14 cellular contexts compared by ENCODE assay signal in genomic region chrX:22136711-22137110, GRCh38.
DNase-seq lines count a peak whose midpoint lies in the region; ATAC-seq and TF ChIP-seq lines count a peak whose summit lies in the region.
"Had no signal": no experiment of that assay in that cellular context is flagged by ENCODE, and none has a peak within 500 bp of the region (broad histone marks: within the 10 kb centered on the region; RNA-seq: fewer than 3 reads in every experiment).

No MANE protein-coding gene starts in this region.

- H2AFZ ChIP-seq in MM.1S (ENCODE audit: low read length): peak overlapping the region; percentile 47

- no peaks in the 10 kb centered on the region for H4K20me1 ChIP-seq in MM.1S (ENCODE audit: insufficient read depth, low read length)

- H3K27me3 ChIP-seq in MM.1S (replicated peaks; ENCODE audit: insufficient read depth, low read length): no peaks in the 10 kb centered on the region
- no peaks in the 10 kb centered on the region for H3K27me3 ChIP-seq in RWPE2 (ENCODE audit: insufficient read depth, poor library complexity, severe bottlenecking)
- H3K27me3 ChIP-seq in sigmoid colon: no peaks in the 10 kb centered on the region
- no peaks in the 10 kb centered on the region for H3K27me3 ChIP-seq in upper lobe of left lung
- H3K27me3 ChIP-seq: gastrocnemius medialis had no signal

- TF ChIP-seq CTCF in MM.1S (IDR thresholded peaks at IDR 0.05; ENCODE audit: low read length) (no peak), RWPE2 (IDR thresholded peaks at IDR 0.05; ENCODE audit: poor library complexity, severe bottlenecking) (no peak), epithelial cell of esophagus (IDR thresholded peaks at IDR 0.05; ENCODE audit: insufficient read depth, low read depth, low read length, missing control alignments) (no peak), sigmoid colon (IDR thresholded peaks at IDR 0.05) (no peak), upper lobe of left lung (IDR thresholded peaks at IDR 0.05) (no peak)

- H3F3A ChIP-seq in MM.1S (ENCODE audit: insufficient read depth, low read length): no peaks in the 10 kb centered on the region

- TF ChIP-seq EP300 in sigmoid colon (IDR thresholded peaks at IDR 0.05): no peak
- TF ChIP-seq EP300 in upper lobe of left lung (IDR thresholded peaks at IDR 0.05): no peak

- H3K79me2 ChIP-seq in MM.1S (ENCODE audit: low read length): no peaks in the 10 kb centered on the region

- TF ChIP-seq POLR2A in sigmoid colon (IDR thresholded peaks at IDR 0.05): no peak
- TF ChIP-seq POLR2A in upper lobe of left lung (IDR thresholded peaks at IDR 0.05): no peak

- H3K4me1 ChIP-seq in MM.1S (ENCODE audit: low read length): peaks cover 20% of the 10 kb centered on the region
- H3K4me1 ChIP-seq in RWPE2 (ENCODE audit: insufficient read depth, poor library complexity, severe bottlenecking): peaks cover 25% of the 10 kb centered on the region
- peaks cover 0 to 22% (median 11%) of the 10 kb centered on the region in 4 donors for H3K4me1 ChIP-seq in sigmoid colon
- no peaks in the 10 kb centered on the region for H3K4me1 ChIP-seq in upper lobe of left lung
- H3K4me1 ChIP-seq: gastrocnemius medialis, left ventricle myocardium inferior had no signal

- DNase-seq in MM.1S (no peak), RWPE2 (ENCODE audit: low spot score) (no peak), epithelial cell of esophagus (ENCODE audit: low read depth) (no peak), sigmoid colon (no peak), cardiac septum (ENCODE audit: low spot score) (no peak), upper lobe of left lung (no peak), KG1 (lab: John Stamatoyannopoulos, UW) (no peak)
- DNase-seq: activated CD4-positive, CD25-positive, alpha-beta regulatory T cell; Caco-2; gastrocnemius medialis; left ventricle myocardium inferior had no signal

- H3K9me3 ChIP-seq in MM.1S (replicated peaks; ENCODE audit: insufficient read depth, low read length): no peaks in the 10 kb centered on the region
- H3K9me3 ChIP-seq in RWPE2 (ENCODE audit: severe bottlenecking): no peaks in the 10 kb centered on the region
- H3K9me3 ChIP-seq in sigmoid colon: no peaks in the 10 kb centered on the region
- no peaks in the 10 kb centered on the region for H3K9me3 ChIP-seq in upper lobe of left lung
- H3K9me3 ChIP-seq: Caco-2, gastrocnemius medialis, HAP-1, left ventricle myocardium inferior, pancreas had no signal

- H3K9me2 ChIP-seq in MM.1S (replicated peaks; ENCODE audit: insufficient read depth, low read length): no peaks in the 10 kb centered on the region

- H3K36me3 ChIP-seq in MM.1S (replicated peaks; ENCODE audit: insufficient read depth, low read length) (no peaks in the 10 kb centered on the region), RWPE2 (ENCODE audit: low read depth) (no peaks in the 10 kb centered on the region), sigmoid colon (no peaks in the 10 kb centered on the region), upper lobe of left lung (no peaks in the 10 kb centered on the region)
- H3K36me3 ChIP-seq: gastrocnemius medialis, HAP-1, left ventricle myocardium inferior, pancreas had no signal

- H3K27ac ChIP-seq in MM.1S (ENCODE audit: low read length): no peak overlapping the region; the same call in 1 of the 2 replicates
- H3K27ac ChIP-seq in RWPE2 (ENCODE audit: poor library complexity, severe bottlenecking): peak overlapping the region; percentile 95
- H3K27ac ChIP-seq in sigmoid colon: peak overlapping the region; percentile 60 to 74 (median 67)
- no peak overlapping the region for H3K27ac ChIP-seq in upper lobe of left lung
- H3K27ac ChIP-seq: gastrocnemius medialis, left ventricle myocardium inferior had no signal

- H3K4me3 ChIP-seq in MM.1S (ENCODE audit: low read length) (no peak overlapping the region), RWPE2 (ENCODE audit: severe bottlenecking) (no peak overlapping the region), epithelial cell of esophagus (ENCODE audit: low read length) (peak overlapping the region; percentile 36), sigmoid colon (no peak overlapping the region), upper lobe of left lung (no peak overlapping the region)
- H3K4me3 ChIP-seq: gastrocnemius medialis, HAP-1, left ventricle myocardium inferior, pancreas had no signal

- intact Hi-C loops in sigmoid colon (cut with DNase I): loop anchor here (5.0 to 10.0 kb wide), 5 partner anchors 56 to 1298 kb away; partner anchors contain the start of gene PTCHD1
- intact Hi-C loops in cardiac septum (cut with DNase I): loop anchor here (5.0 to 10.0 kb wide), 2 partner anchors 152 to 616 kb away; no protein-coding TSS in a partner anchor

- 75 to 84% methylated on average over 5 of the region's 5 CpGs for WGBS in sigmoid colon, 2 donors
- 65 to 71% methylated on average over 5 of the region's 5 CpGs for WGBS in upper lobe of left lung, 2 donors

- no peak overlapping the region; the same call in 1 of the 2 replicates for H3K9ac ChIP-seq in MM.1S (ENCODE audit: low read length)

- H3K4me2 ChIP-seq in MM.1S (ENCODE audit: low read depth, low read length): peak overlapping the region; percentile 50; the same call in 1 of the 2 replicates

- ATAC-seq in RWPE2 (ENCODE audit: low read depth) (no peak), upper lobe of left lung (ENCODE audit: low FRiP score in 2 of 2) (no peak), GM21447 (IDR thresholded peaks at IDR 0.05; ENCODE audit: unreplicated experiment) (no peak)

Comparison
In these comparisons a context has a peak if more than half of its experiments do, and no peak if none do; other contexts are left out.
1. H3K27ac ChIP-seq: peak in RWPE2 (single experiment) and sigmoid colon (4 of 4); none in MM.1S (single experiment) and upper lobe of left lung (0 of 4).